Comparison of ENCODE assay signal across 1 cellular context in the genomic region with DNA sequence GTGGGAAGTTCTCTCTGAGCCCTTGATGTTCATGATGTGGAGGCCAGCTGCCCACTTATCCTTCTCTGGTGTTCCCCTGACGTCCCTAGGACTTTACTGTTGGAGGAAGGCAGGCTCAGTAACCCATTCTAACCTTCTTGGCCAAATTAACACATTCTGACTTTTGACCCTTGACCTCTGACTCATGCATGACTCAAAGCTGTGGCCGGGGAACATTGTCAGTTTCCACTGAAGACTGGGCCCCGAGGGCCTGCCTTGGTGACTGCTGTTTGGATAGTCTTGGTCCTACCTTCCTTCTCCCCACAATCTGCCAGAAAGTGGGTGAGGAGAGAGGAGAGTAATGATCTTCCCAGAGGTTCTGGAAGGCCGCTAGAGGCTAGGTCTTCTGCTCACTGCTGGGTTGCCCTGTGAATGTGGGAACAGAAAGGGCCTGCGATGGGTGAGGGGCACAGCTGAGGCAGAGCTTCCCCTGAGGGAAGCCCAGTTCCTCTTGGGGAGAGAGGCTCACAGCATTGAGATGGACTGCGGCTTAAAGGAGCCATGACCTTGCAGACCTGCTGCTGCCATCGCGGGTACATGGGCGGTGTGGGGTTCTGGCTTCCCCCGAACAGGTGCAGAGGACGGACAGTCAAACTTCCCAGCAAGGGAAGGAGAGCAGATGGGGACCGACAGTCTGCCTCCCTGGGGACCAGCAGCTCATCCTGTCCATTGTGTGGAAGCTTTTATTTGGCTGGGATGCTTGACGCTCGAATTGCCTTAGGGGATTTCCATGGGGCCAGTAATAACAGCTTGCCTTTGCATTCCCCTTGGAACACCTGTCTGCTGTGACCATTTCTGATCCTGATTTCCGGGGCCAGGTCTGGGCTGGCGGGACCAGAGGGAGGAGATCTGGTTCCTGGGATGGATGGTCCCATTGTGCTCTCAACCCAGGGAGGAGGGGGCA.
TF ChIP-seq lines count a peak whose summit lies in the region.

No MANE protein-coding gene starts in this region.

TF ChIP-seq in K562, 482 proteins besides CTCF, POLR2A, EP300 and RAD21 (continued from another document and continues in another):
- TF ChIP-seq ZNF586 (CRISPR knock-in tag; conservative IDR thresholded peaks at IDR 0.05) (no peak), RBM25 (IDR thresholded peaks at IDR 0.05; ENCODE audit: low read depth, low read length, severe bottlenecking) (no peak), MTA3 (IDR thresholded peaks at IDR 0.05; ENCODE audit: borderline replicate concordance) (no peak; the same call in 1 of the 2 replicates), SMAD3 (CRISPR knock-in tag; conservative IDR thresholded peaks at IDR 0.05) (no peak), SNAPC5 (CRISPR knock-in tag; IDR thresholded peaks at IDR 0.05) (no peak), FOS (IDR thresholded peaks at IDR 0.05; ENCODE audit: extremely low read depth, insufficient read length) (peak; percentile 74), MTA1 (IDR thresholded peaks at IDR 0.05; ENCODE audit: borderline replicate concordance) (peak; percentile 42; the same call in 1 of the 2 replicates), ZBTB1 (CRISPR knock-in tag; IDR thresholded peaks at IDR 0.05; ENCODE audit: borderline replicate concordance, low read depth) (no peak), SAFB2 (IDR thresholded peaks at IDR 0.05; ENCODE audit: borderline replicate concordance, low read depth, low read length, severe bottlenecking) (no peak), CREB1 (IDR thresholded peaks at IDR 0.05) (no peak), CREB1 (CRISPR knock-in tag; IDR thresholded peaks at IDR 0.05) (0 out of 2 replicates have a peak, but pooled peaks have one; percentile 17), BRD9 (IDR thresholded peaks at IDR 0.05; ENCODE audit: low read depth, partially characterized antibody) (peak; percentile 86), SOX6 (IDR thresholded peaks at IDR 0.05) (no peak), SETDB1 (IDR thresholded peaks at IDR 0.05; ENCODE audit: low read length) (no peak), ZBTB17 (CRISPR knock-in tag; IDR thresholded peaks at IDR 0.05) (no peak), HLTF (IDR thresholded peaks at IDR 0.05) (no peak), TARDBP (IDR thresholded peaks at IDR 0.05) (no peak), POLR3A (IDR thresholded peaks at IDR 0.05; ENCODE audit: borderline replicate concordance, extremely low read depth, insufficient read depth, insufficient read length) (no peak), ATF6 (CRISPR knock-in tag; IDR thresholded peaks at IDR 0.05) (peak; percentile 86; the same call in 1 of the 2 replicates), ZNF75A (CRISPR knock-in tag; IDR thresholded peaks at IDR 0.05) (no peak), ZNF175 (CRISPR knock-in tag; IDR thresholded peaks at IDR 0.05; ENCODE audit: low read depth) (peak; percentile 74; the same call in 1 of the 2 replicates), MYBL2 (IDR thresholded peaks at IDR 0.05; ENCODE audit: low read depth) (no peak), MYBL2 (CRISPR knock-in tag; IDR thresholded peaks at IDR 0.05; ENCODE audit: borderline replicate concordance) (no peak), FUS (optimal IDR thresholded peaks at IDR 0.05; ENCODE audit: low read depth, low read length) (no peak), ZNF444 (CRISPR knock-in tag; IDR thresholded peaks at IDR 0.05) (no peak), TEAD4 (IDR thresholded peaks at IDR 0.05; ENCODE audit: low read length) (0 out of 2 replicates have a peak, but pooled peaks have one; percentile 19), TEAD4 (CRISPR knock-in tag; IDR thresholded peaks at IDR 0.05; ENCODE audit: borderline replicate concordance) (no peak), ZBTB5 (IDR thresholded peaks at IDR 0.05) (no peak), NFATC3 (IDR thresholded peaks at IDR 0.05) (no peak), HDAC6 (IDR thresholded peaks at IDR 0.05; ENCODE audit: low read depth, low read length) (no peak), RHOXF2B (CRISPR knock-in tag; conservative IDR thresholded peaks at IDR 0.05) (no peak), ZNF707 (CRISPR knock-in tag; conservative IDR thresholded peaks at IDR 0.05) (no peak), CREM (IDR thresholded peaks at IDR 0.05; ENCODE audit: low read depth) (peak; percentile 48), RFX5 (IDR thresholded peaks at IDR 0.05; ENCODE audit: low read depth, low read length) (no peak), USF2 (CRISPR knock-in tag; IDR thresholded peaks at IDR 0.05) (no peak), ZFP30 (CRISPR knock-in tag; IDR thresholded peaks at IDR 0.05; ENCODE audit: borderline replicate concordance) (no peak), PCBP1 (IDR thresholded peaks at IDR 0.05; ENCODE audit: low read depth, low read length, poor library complexity, severe bottlenecking) (no peak), ATF3 (IDR thresholded peaks at IDR 0.05) (peak; percentile 97), ATF3 (CRISPR knock-in tag; conservative IDR thresholded peaks at IDR 0.05) (peak; percentile 86), ESRRB (CRISPR knock-in tag; IDR thresholded peaks at IDR 0.05; ENCODE audit: borderline replicate concordance) (no peak), TRIM24 (IDR thresholded peaks at IDR 0.05) (peak; percentile 37 to 66; a peak in 2 of 4 replicates), TCF7 (IDR thresholded peaks at IDR 0.05; ENCODE audit: borderline replicate concordance) (no peak), FIP1L1 (IDR thresholded peaks at IDR 0.05; ENCODE audit: low read depth, low read length, poor library complexity, severe bottlenecking) (no peak), GABPA (tag; conservative IDR thresholded peaks at IDR 0.05; ENCODE audit: low read depth) (no peak)
- TF ChIP-seq, protein P1, sequence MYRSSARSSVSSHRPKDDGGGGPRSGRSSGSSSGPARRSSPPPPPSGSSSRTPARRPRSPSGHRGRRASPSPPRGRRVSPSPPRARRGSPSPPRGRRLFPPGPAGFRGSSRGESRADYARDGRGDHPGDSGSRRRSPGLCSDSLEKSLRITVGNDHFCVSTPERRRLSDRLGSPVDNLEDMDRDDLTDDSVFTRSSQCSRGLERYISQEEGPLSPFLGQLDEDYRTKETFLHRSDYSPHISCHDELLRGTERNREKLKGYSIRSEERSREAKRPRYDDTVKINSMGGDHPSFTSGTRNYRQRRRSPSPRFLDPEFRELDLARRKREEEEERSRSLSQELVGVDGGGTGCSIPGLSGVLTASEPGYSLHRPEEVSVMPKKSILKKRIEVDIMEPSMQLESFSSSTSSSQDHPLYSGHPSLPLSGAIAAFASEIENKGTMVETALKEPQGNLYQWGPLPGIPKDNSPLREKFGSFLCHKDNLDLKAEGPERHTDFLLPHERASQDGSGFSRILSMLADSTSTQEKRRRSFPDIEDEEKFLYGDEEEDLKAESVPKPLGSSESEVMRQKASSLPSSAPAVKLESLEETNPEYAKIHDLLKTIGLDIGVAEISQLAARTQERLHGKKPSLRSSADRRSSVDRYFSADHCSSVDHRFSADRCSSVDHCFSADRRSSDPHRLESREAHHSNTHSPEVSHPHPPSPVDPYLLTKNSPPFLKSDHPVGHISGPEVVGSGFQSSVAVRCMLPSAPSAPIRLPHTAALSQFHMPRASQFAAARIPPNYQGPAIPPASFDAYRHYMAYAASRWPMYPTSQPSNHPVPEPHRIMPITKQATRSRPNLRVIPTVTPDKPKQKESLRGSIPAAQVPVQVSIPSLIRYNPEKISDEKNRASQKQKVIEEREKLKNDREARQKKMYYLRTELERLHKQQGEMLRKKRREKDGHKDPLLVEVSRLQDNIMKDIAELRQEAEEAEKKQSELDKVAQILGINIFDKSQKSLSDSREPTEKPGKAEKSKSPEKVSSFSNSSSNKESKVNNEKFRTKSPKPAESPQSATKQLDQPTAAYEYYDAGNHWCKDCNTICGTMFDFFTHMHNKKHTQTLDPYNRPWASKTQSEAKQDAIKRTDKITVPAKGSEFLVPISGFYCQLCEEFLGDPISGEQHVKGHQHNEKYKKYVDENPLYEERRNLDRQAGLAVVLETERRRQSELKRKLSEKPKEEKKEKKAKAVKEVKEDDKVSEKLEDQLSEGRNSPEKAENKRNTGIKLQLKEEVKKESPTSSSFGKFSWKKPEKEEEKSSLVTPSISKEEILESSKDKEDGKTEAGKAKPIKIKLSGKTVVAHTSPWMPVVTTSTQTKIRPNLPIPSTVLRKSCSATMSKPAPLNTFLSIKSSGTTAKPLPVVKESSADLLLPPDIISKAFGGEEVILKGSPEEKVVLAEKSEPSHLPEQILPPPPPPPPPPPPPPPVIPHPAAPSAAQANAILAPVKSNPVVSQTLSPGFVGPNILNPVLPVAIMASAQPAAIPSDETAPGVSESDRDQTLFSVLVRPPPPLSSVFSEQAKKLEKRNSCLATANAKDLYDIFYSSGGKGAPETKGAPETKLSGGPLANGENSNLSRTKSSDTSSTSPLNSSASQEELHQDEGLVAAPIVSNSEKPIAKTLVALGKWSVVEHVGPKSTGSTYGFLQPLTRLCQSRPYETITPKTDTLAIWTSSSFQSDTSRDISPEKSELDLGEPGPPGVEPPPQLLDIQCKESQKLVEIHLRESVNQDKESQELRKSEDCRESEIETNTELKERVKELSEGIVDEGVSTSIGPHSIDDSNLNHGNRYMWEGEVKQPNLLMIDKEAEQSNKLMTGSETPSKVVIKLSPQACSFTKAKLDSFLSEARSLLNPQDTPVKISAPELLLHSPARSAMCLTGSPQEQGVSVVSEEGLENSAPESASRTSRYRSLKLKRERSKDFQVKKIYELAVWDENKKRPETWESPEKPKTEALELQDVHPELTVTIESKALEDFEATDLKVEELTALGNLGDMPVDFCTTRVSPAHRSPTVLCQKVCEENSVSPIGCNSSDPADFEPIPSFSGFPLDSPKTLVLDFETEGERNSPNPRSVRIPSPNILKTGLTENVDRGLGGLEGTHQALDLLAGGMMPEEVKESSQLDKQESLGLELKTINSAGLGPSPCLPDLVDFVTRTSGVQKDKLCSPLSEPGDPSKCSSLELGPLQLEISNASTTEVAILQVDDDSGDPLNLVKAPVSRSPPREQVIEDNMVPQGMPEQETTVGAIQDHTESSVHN (IDR thresholded peaks at IDR 0.05; ENCODE audit: borderline replicate concordance in 1 of 2, low read depth in 1 of 2): no peak
